11 cellular contexts compared by ENCODE assay signal in genomic region chr2:168932174-168932573, GRCh38. TPM values are rescaled to one million over a fixed set of nuclear protein-coding genes. Genes with fewer than 3 reads are reported as not detected.
"Had no signal": no experiment of that assay in that cellular context is flagged by ENCODE, and none has a peak within 500 bp of the region (broad histone marks: within the 10 kb centered on the region; RNA-seq: fewer than 3 reads in every experiment).

No MANE protein-coding gene starts in this region.

RNA-seq across cellular contexts. Expression of gene G6PC2, which starts 31.1 kb away (rescaled TPM):
- total RNA-seq: subcutaneous adipose tissue, suprapubic skin, temporal lobe, thoracic aorta, tibial nerve, upper lobe of left lung, upper lobe of right lung, ureter, urinary bladder, vagina had no signal
- polyA plus RNA-seq: stomach, urinary bladder had no signal

RNA-seq across cellular contexts. Expression of gene SPC25, which starts 41.9 kb away (rescaled TPM):
- total RNA-seq: subcutaneous adipose tissue, tibial nerve, vagina had no signal
